18 cellular contexts compared by ENCODE assay signal in genomic region chr6:89836637-89837222, GRCh38. TPM values are rescaled to one million over a fixed set of nuclear protein-coding genes. Genes with fewer than 3 reads are reported as not detected.
A peak's percentile ranks its signal among the peaks of the same experiment; 100 is the strongest.
DNase-seq lines count a peak whose midpoint lies in the region; ATAC-seq, FAIRE-seq and TF ChIP-seq lines count a peak whose summit lies in the region.
"Had no signal": no experiment of that assay in that cellular context is flagged by ENCODE, and none has a peak within 500 bp of the region (broad histone marks: within the 10 kb centered on the region; RNA-seq: fewer than 3 reads in every experiment).

No MANE protein-coding gene starts in this region.

- peak overlapping the region; percentile 31 for H3K27ac Mint-ChIP-seq in activated CD4-positive, alpha-beta T cell treated with anti-CD3 and anti-CD28 coated beads, Interleukin-2, amount 10 ng/mL, durations not matched to agents 24 days and 14 days
- H3K27ac Mint-ChIP-seq in activated T-helper 1 cell treated with anti-CD3 and anti-CD28 coated beads, Interleukin-12 subunit alpha, Interleukin-12 subunit beta, Interleukin-2, Interleukin-4 antibody, amounts not matched to agents 30 ng/mL and 10 ng/mL and 1 ng/mL, durations not matched to agents 14 hours and 24 hours and 36 hours, result peak overlapping the region; percentile 19
- peak overlapping the region in 4 of 6 donors; percentile 37 to 91 (median 65) for H3K27ac Mint-ChIP-seq in naive B cell

- no peaks in the 10 kb centered on the region for H4K20me1 ChIP-seq in DOHH2 (ENCODE audit: control insufficient read depth, insufficient read depth, low read depth, low read length)

- no peaks in the 10 kb centered on the region for H3K27me3 Mint-ChIP-seq in activated CD4-positive, alpha-beta T cell treated with anti-CD3 and anti-CD28 coated beads, Interleukin-2, amount 10 ng/mL, durations not matched to agents 24 days and 14 days
- H3K27me3 Mint-ChIP-seq in activated T-helper 1 cell treated with anti-CD3 and anti-CD28 coated beads, Interleukin-12 subunit alpha, Interleukin-12 subunit beta, Interleukin-2, Interleukin-4 antibody, amounts not matched to agents 30 ng/mL and 10 ng/mL and 1 ng/mL, durations not matched to agents 14 hours and 24 hours and 36 hours (ENCODE audit: insufficient read depth), result no peaks in the 10 kb centered on the region
- H3K27me3 Mint-ChIP-seq in naive B cell, result no peaks in the 10 kb centered on the region

- DNase-seq in activated CD4-positive, alpha-beta T cell treated with anti-CD3 and anti-CD28 coated beads, Interleukin-2, amount 10 ng/mL, durations not matched to agents 24 days and 14 days, result no peak
- DNase-seq in activated CD4-positive, alpha-beta T cell treated with anti-CD3 and anti-CD28 coated beads, Interleukin-2, amount 50 U/mL, for 4 hours, result no peak
- DNase-seq in activated T-helper 1 cell treated with anti-CD3 and anti-CD28 coated beads, Interleukin-12 subunit alpha, Interleukin-12 subunit beta, Interleukin-2, Interleukin-4 antibody, amounts not matched to agents 30 ng/mL and 10 ng/mL and 1 ng/mL, durations not matched to agents 14 hours and 24 hours and 36 hours (ENCODE audit: low spot score), result no peak
- DNase-seq in naive B cell (no peak), GM12892 (ENCODE audit: insufficient read length) (no peak), putamen (ENCODE audit: low spot score) (no peak), NCI-H2081 treated with DMSO at 0.1 percent for 48 hours (lab: John Stamatoyannopoulos, UW) (no peak)
- DNase-seq: NCI-H1694, NCI-H226 had no signal

- intact Hi-C loops in activated CD4-positive, alpha-beta T cell treated with anti-CD3 and anti-CD28 coated beads, Interleukin-2, amount 10 ng/mL, durations not matched to agents 24 days and 14 days (cut with micrococcal nuclease), result no loop called here
- intact Hi-C loops in activated T-helper 1 cell treated with anti-CD3 and anti-CD28 coated beads, Interleukin-12 subunit alpha, Interleukin-12 subunit beta, Interleukin-2, Interleukin-4 antibody, amounts not matched to agents 30 ng/mL and 10 ng/mL and 1 ng/mL, durations not matched to agents 14 hours and 24 hours and 36 hours (cut with micrococcal nuclease), result loop anchor here (5.0 kb wide), 1 partner anchor 91 kb away; no protein-coding TSS in a partner anchor

- no peak for TF ChIP-seq CTCF in DOHH2 (IDR thresholded peaks at IDR 0.05; ENCODE audit: low read depth, low read length, poor library complexity, severe bottlenecking)

- H3K27ac ChIP-seq in DOHH2 (ENCODE audit: low read depth, low read length), result no peak overlapping the region
- H3K27ac ChIP-seq: Peyer's patch, right atrium auricular region had no signal

- peak; percentile 50 to 56 for ATAC-seq in naive B cell (ENCODE audit: low read depth in 2 of 2)

- H3K4me3 ChIP-seq in DOHH2 (ENCODE audit: low read length), result no peak overlapping the region
- H3K4me3 ChIP-seq: Peyer's patch, right atrium auricular region had no signal

- no peaks in the 10 kb centered on the region for H3K9me3 Mint-ChIP-seq in activated CD4-positive, alpha-beta T cell treated with anti-CD3 and anti-CD28 coated beads, Interleukin-2, amount 10 ng/mL, durations not matched to agents 24 days and 14 days
- H3K9me3 Mint-ChIP-seq in activated T-helper 1 cell treated with anti-CD3 and anti-CD28 coated beads, Interleukin-12 subunit alpha, Interleukin-12 subunit beta, Interleukin-2, Interleukin-4 antibody, amounts not matched to agents 30 ng/mL and 10 ng/mL and 1 ng/mL, durations not matched to agents 14 hours and 24 hours and 36 hours, result no peaks in the 10 kb centered on the region
- H3K9me3 Mint-ChIP-seq in naive B cell, result no peaks in the 10 kb centered on the region
- H3K9me3 Mint-ChIP-seq: CD14-positive monocyte had no signal

- H3K9me2 ChIP-seq in DOHH2 (replicated peaks; ENCODE audit: control insufficient read depth, low read length), result no peaks in the 10 kb centered on the region

- no peaks in the 10 kb centered on the region for H3K27me3 ChIP-seq in DOHH2 (ENCODE audit: control insufficient read depth, low read length)
- H3K27me3 ChIP-seq: Peyer's patch, right atrium auricular region had no signal

- no peaks in the 10 kb centered on the region for H3K9me3 ChIP-seq in DOHH2 (ENCODE audit: control insufficient read depth, insufficient read depth, low read length)
- H3K9me3 ChIP-seq: Peyer's patch, right atrium auricular region had no signal

- H3K36me3 ChIP-seq in DOHH2 (ENCODE audit: control insufficient read depth, low read length), result peaks cover 70% of the 10 kb centered on the region
- H3K36me3 ChIP-seq: right atrium auricular region had no signal

- no peak for FAIRE-seq in GM12892 (lab: Jason Lieb, UNC)
- FAIRE-seq: bronchial epithelial cell, islet of Langerhans, urothelium cell line had no signal

- H3K79me2 ChIP-seq in DOHH2 (ENCODE audit: control insufficient read depth, low read length), result peaks cover 90% of the 10 kb centered on the region

- H3K4me3 Mint-ChIP-seq in activated CD4-positive, alpha-beta T cell treated with anti-CD3 and anti-CD28 coated beads, Interleukin-2, amount 10 ng/mL, durations not matched to agents 24 days and 14 days, result no peak overlapping the region
- H3K4me3 Mint-ChIP-seq in activated T-helper 1 cell treated with anti-CD3 and anti-CD28 coated beads, Interleukin-12 subunit alpha, Interleukin-12 subunit beta, Interleukin-2, Interleukin-4 antibody, amounts not matched to agents 30 ng/mL and 10 ng/mL and 1 ng/mL, durations not matched to agents 14 hours and 24 hours and 36 hours, result peak overlapping the region; percentile 45
- H3K4me3 Mint-ChIP-seq in naive B cell, result peak overlapping the region in 6 of 8 donors; percentile 12 to 72 (median 40)
- H3K4me3 Mint-ChIP-seq: CD14-positive monocyte had no signal

- peaks cover 56% of the 10 kb centered on the region for H3K36me3 Mint-ChIP-seq in activated CD4-positive, alpha-beta T cell treated with anti-CD3 and anti-CD28 coated beads, Interleukin-2, amount 10 ng/mL, durations not matched to agents 24 days and 14 days (ENCODE audit: low read depth)
- H3K36me3 Mint-ChIP-seq in activated T-helper 1 cell treated with anti-CD3 and anti-CD28 coated beads, Interleukin-12 subunit alpha, Interleukin-12 subunit beta, Interleukin-2, Interleukin-4 antibody, amounts not matched to agents 30 ng/mL and 10 ng/mL and 1 ng/mL, durations not matched to agents 14 hours and 24 hours and 36 hours (ENCODE audit: low read depth), result peaks cover 48% of the 10 kb centered on the region
- H3K36me3 Mint-ChIP-seq in naive B cell, result peaks cover 4 to 6% of the 10 kb centered on the region in 2 donors

- H3F3A ChIP-seq in DOHH2 (ENCODE audit: control insufficient read depth, insufficient read depth), result peaks cover 8% of the 10 kb centered on the region

- TF ChIP-seq POLR2A in GM12892 (IDR thresholded peaks at IDR 0.05; ENCODE audit: low read depth, low read length), result no peak

- peak overlapping the region; percentile 54; the same call in 1 of the 2 replicates for H3K4me2 ChIP-seq in DOHH2 (ENCODE audit: low read length)

- peaks cover 49% of the 10 kb centered on the region for H3K4me1 ChIP-seq in DOHH2 (ENCODE audit: control insufficient read depth, low read length)

- H3K4me1 Mint-ChIP-seq in activated CD4-positive, alpha-beta T cell treated with anti-CD3 and anti-CD28 coated beads, Interleukin-2, amount 10 ng/mL, durations not matched to agents 24 days and 14 days, result peaks cover 38% of the 10 kb centered on the region
- H3K4me1 Mint-ChIP-seq in activated T-helper 1 cell treated with anti-CD3 and anti-CD28 coated beads, Interleukin-12 subunit alpha, Interleukin-12 subunit beta, Interleukin-2, Interleukin-4 antibody, amounts not matched to agents 30 ng/mL and 10 ng/mL and 1 ng/mL, durations not matched to agents 14 hours and 24 hours and 36 hours (ENCODE audit: low read depth), result peaks cover 47% of the 10 kb centered on the region
- peaks cover 29 to 70% (median 38%) of the 10 kb centered on the region in 3 donors for H3K4me1 Mint-ChIP-seq in naive B cell

RNA-seq across cellular contexts. Expression of gene CASP8AP2, which starts 7.0 kb away (rescaled TPM):
- total RNA-seq in activated CD4-positive, alpha-beta T cell treated with anti-CD3 and anti-CD28 coated beads, Interleukin-2, amount 10 ng/mL, durations not matched to agents 24 days and 14 days, result 37.3 and 37.8 TPM in 2 replicates
- 38.3 and 40.2 TPM in 2 replicates for total RNA-seq in activated T-helper 1 cell treated with anti-CD3 and anti-CD28 coated beads, Interleukin-12 subunit alpha, Interleukin-12 subunit beta, Interleukin-2, Interleukin-4 antibody, amounts not matched to agents 30 ng/mL and 10 ng/mL and 1 ng/mL, durations not matched to agents 14 hours and 24 hours and 36 hours
- polyA plus RNA-seq in naive B cell (ENCODE audit: low read depth in 6 of 6), result 10 to 100 TPM; 19.9 to 45.5 (median 33.2) TPM
- 12.6 TPM for polyA plus RNA-seq in GM12892 (2012; ENCODE audit: missing spikeins)

RNA-seq across cellular contexts. Expression of gene MDN1, which starts 17.1 kb away (rescaled TPM):
- total RNA-seq in activated CD4-positive, alpha-beta T cell treated with anti-CD3 and anti-CD28 coated beads, Interleukin-2, amount 10 ng/mL, durations not matched to agents 24 days and 14 days, result 75.9 and 78.3 TPM in 2 replicates
- total RNA-seq in activated T-helper 1 cell treated with anti-CD3 and anti-CD28 coated beads, Interleukin-12 subunit alpha, Interleukin-12 subunit beta, Interleukin-2, Interleukin-4 antibody, amounts not matched to agents 30 ng/mL and 10 ng/mL and 1 ng/mL, durations not matched to agents 14 hours and 24 hours and 36 hours, result 74.6 and 77.9 TPM in 2 replicates
- 1 to 10 TPM; 4.0 to 9.6 (median 5.9) TPM for polyA plus RNA-seq in naive B cell (ENCODE audit: low read depth in 6 of 6)
- 19.5 TPM for polyA plus RNA-seq in GM12892 (2012; ENCODE audit: missing spikeins)

RNA-seq across cellular contexts. Expression of gene GJA10, which starts 57.5 kb away (rescaled TPM):
- total RNA-seq in activated CD4-positive, alpha-beta T cell treated with anti-CD3 and anti-CD28 coated beads, Interleukin-2, amount 10 ng/mL, durations not matched to agents 24 days and 14 days, result not detected in 2 replicates
- total RNA-seq in activated T-helper 1 cell treated with anti-CD3 and anti-CD28 coated beads, Interleukin-12 subunit alpha, Interleukin-12 subunit beta, Interleukin-2, Interleukin-4 antibody, amounts not matched to agents 30 ng/mL and 10 ng/mL and 1 ng/mL, durations not matched to agents 14 hours and 24 hours and 36 hours, result not detected in 2 replicates
- polyA plus RNA-seq in naive B cell (ENCODE audit: low read depth in 6 of 6), result not detected
- polyA plus RNA-seq in GM12892 (2012; ENCODE audit: missing spikeins), result not detected
- total RNA-seq: A673, bronchial epithelial cell, fibroblast of lung, Peyer's patch, right atrium auricular region had no signal
- polyA plus RNA-seq: CD14-positive monocyte, fibroblast of lung had no signal
